Comparison of ENCODE assay signal across 8 cellular contexts in genomic region chr7:32979902-32980301, GRCh38. TPM values are rescaled to one million over a fixed set of nuclear protein-coding genes. Genes with fewer than 3 reads are reported as not detected.
DNase-seq lines count a peak whose midpoint lies in the region; ATAC-seq, FAIRE-seq and TF ChIP-seq lines count a peak whose summit lies in the region.
"Not testable (repeated sequence)": the region's sequence is repeated elsewhere in the genome, so short reads cannot be mapped to it uniquely, and the experiment has no call there.
"Had no signal": no experiment of that assay in that cellular context is flagged by ENCODE, and none has a peak within 500 bp of the region (broad histone marks: within the 10 kb centered on the region; RNA-seq: fewer than 3 reads in every experiment).

No MANE protein-coding gene starts in this region.

- not testable (repeated sequence) for H3K4me1 Mint-ChIP-seq in Caco-2 (ENCODE audit: low read depth, unreplicated experiment); astrocyte (ENCODE audit: low read depth, unreplicated experiment); chondrocyte (ENCODE audit: low read depth)

- not testable (repeated sequence) for H3K27ac Mint-ChIP-seq in Caco-2 (ENCODE audit: unreplicated experiment)
- H3K27ac Mint-ChIP-seq in astrocyte (ENCODE audit: unreplicated experiment) (peak overlapping the region; percentile 97), chondrocyte (ENCODE audit: unreplicated experiment) (peak overlapping the region; percentile 51)

- not testable (repeated sequence) for H3K27me3 Mint-ChIP-seq in Caco-2 (ENCODE audit: insufficient read depth, unreplicated experiment); astrocyte (ENCODE audit: low read depth, unreplicated experiment); chondrocyte (ENCODE audit: low read depth)

- BruUV-seq in Caco-2 (replicated peaks; lab: Mats Ljungman, UMichigan): TSS peak; percentile 75
- TSS peak; percentile 80 for BruUV-seq in HCT116 (replicated peaks; lab: Mats Ljungman, UMichigan)
- TSS peak; percentile 86 for BruUV-seq in PC-3 (replicated peaks; lab: Mats Ljungman, UMichigan)
- BruUV-seq in K562 (replicated peaks; lab: Mats Ljungman, UMichigan): TSS peak; percentile 87

- dilution Hi-C loops in keratinocyte (cut with MboI; ENCODE audit: extremely low pct_ligation_motif_present, low sequenced_read_pairs): not testable (repeated sequence)

- H3K4me2 ChIP-seq in HCT116 (ENCODE audit: low read length); PC-3 (ENCODE audit: low read length); astrocyte (ENCODE audit: low read length); K562 (ENCODE audit: insufficient read depth, low read length); keratinocyte (ENCODE audit: control insufficient read depth, extremely low read depth, insufficient read depth, low read depth, low read length): not testable (repeated sequence)

- RAD21 ChIA-PET in HCT116 (lab: Charles Lee; ENCODE audit: low non-redundant PET in 1 of 2, low total read pairs in 2 of 2, uncharacterized antibody in 2 of 2, unreplicated experiment in 2 of 2): not testable (repeated sequence)

- in situ Hi-C loops in K562 (cut with MboI): not testable (repeated sequence)

- peak; percentile 26 for FAIRE-seq in astrocyte (lab: Jason Lieb, UNC)
- not testable (repeated sequence) for FAIRE-seq in K562 (lab: Jason Lieb, UNC)
- peak; percentile 56 for FAIRE-seq in keratinocyte (lab: Jason Lieb, UNC)

- H4K20me1 ChIP-seq in HCT116 (ENCODE audit: insufficient read depth); PC-3 (ENCODE audit: low read length); astrocyte (ENCODE audit: insufficient read depth, low read length); K562 (replicated peaks; ENCODE audit: control insufficient read depth, insufficient read depth, low read length); keratinocyte (ENCODE audit: control insufficient read depth, extremely low read depth, insufficient read depth, low read length): not testable (repeated sequence)

- intact Hi-C loops in Caco-2 (cut with micrococcal nuclease; ENCODE audit: unreplicated experiment); HCT116 (cut with micrococcal nuclease); PC-3 (cut with micrococcal nuclease); K562 (cut with micrococcal nuclease): not testable (repeated sequence)

- H3K9me3 ChIP-seq in Caco-2; HCT116 (ENCODE audit: control insufficient read depth in 1 of 2, insufficient read depth in 1 of 2, low read depth in 1 of 2, low read length in 2 of 2); PC-3 (ENCODE audit: low read length); astrocyte (ENCODE audit: insufficient read depth, low read depth, low read length); K562 (replicated peaks; ENCODE audit: control insufficient read depth, insufficient read depth, low read depth, low read length); keratinocyte (ENCODE audit: control insufficient read depth, low read depth, low read length): not testable (repeated sequence)

- not testable (repeated sequence) for TF ChIP-seq CTCF in Caco-2 (IDR thresholded peaks at IDR 0.05; ENCODE audit: insufficient read depth in 1 of 2, low read depth in 1 of 2, low read length in 1 of 2, severe bottlenecking in 1 of 2, unreplicated experiment in 1 of 2); HCT116 (IDR thresholded peaks at IDR 0.05 in 2 of 3, conservative IDR thresholded peaks at IDR 0.05 in 1 of 3; ENCODE audit: borderline replicate concordance in 1 of 3, insufficient read depth in 1 of 3, low read depth in 2 of 3, low read length in 2 of 3); PC-3 (conservative IDR thresholded peaks at IDR 0.05; ENCODE audit: low read depth, low read length); astrocyte (IDR thresholded peaks at IDR 0.05; ENCODE audit: insufficient read depth, low read depth, low read length); K562 (IDR thresholded peaks at IDR 0.05 in 2 of 3, conservative IDR thresholded peaks at IDR 0.05 in 1 of 3; ENCODE audit: insufficient read depth in 2 of 3, low read depth in 1 of 3, low read length in 3 of 3); chondrocyte (IDR thresholded peaks at IDR 0.05); keratinocyte (optimal IDR thresholded peaks at IDR 0.05 in 1 of 3, IDR thresholded peaks at IDR 0.05 in 1 of 3, conservative IDR thresholded peaks at IDR 0.05 in 1 of 3; ENCODE audit: extremely low read depth in 1 of 3, insufficient read depth in 2 of 3, low read length in 3 of 3)

- CTCF ChIA-PET in Caco-2 (lab: Charles Lee); HCT116 (lab: Charles Lee); PC-3 (lab: Charles Lee); K562 (lab: Yijun Ruan, JAX; ENCODE audit: low intra/inter-chr PET ratio): not testable (repeated sequence)

- not testable (repeated sequence) for H3K36me3 Mint-ChIP-seq in Caco-2 (ENCODE audit: insufficient read depth, unreplicated experiment); astrocyte (ENCODE audit: low read depth, unreplicated experiment)
- peaks cover 18% of the 10 kb centered on the region for H3K36me3 Mint-ChIP-seq in chondrocyte (ENCODE audit: low read depth)

- H3K9me1 ChIP-seq in K562 (ENCODE audit: control insufficient read depth, insufficient read depth, low read length); keratinocyte (ENCODE audit: control insufficient read depth, extremely low read depth, insufficient read depth, low read length): not testable (repeated sequence)

- not testable (repeated sequence) for H3K9me2 ChIP-seq in HCT116 (ENCODE audit: insufficient read depth); PC-3 (replicated peaks; ENCODE audit: low read length)

- not testable (repeated sequence) for H3K27ac ChIP-seq in HCT116 (ENCODE audit: low read depth, low read length); PC-3 (ENCODE audit: low read length); astrocyte (ENCODE audit: low read depth, low read length); K562 (ENCODE audit: extremely low read depth, low read depth, low read length)
- H3K27ac ChIP-seq in keratinocyte (ENCODE audit: control insufficient read depth, insufficient read depth, low read length): peak overlapping the region; percentile 89

- H3K4me3 Mint-ChIP-seq in Caco-2 (ENCODE audit: unreplicated experiment); astrocyte (ENCODE audit: unreplicated experiment); chondrocyte (ENCODE audit: unreplicated experiment): not testable (repeated sequence)

- H3K79me2 ChIP-seq in HCT116 (ENCODE audit: insufficient read depth, low read length); PC-3 (ENCODE audit: low read length); astrocyte (ENCODE audit: insufficient read depth, low read length); K562 (ENCODE audit: control insufficient read depth, insufficient read depth, low read length); keratinocyte (ENCODE audit: control insufficient read depth, insufficient read depth, low read length): not testable (repeated sequence)

- TF ChIP-seq POLR2A in HCT116 (IDR thresholded peaks at IDR 0.05; ENCODE audit: borderline replicate concordance, extremely low read depth, insufficient read depth, insufficient read length); K562 (conservative IDR thresholded peaks at IDR 0.05): not testable (repeated sequence)

- H3K9ac ChIP-seq in HCT116 (ENCODE audit: low read length); PC-3 (ENCODE audit: low read length); astrocyte (ENCODE audit: low read length); K562 (ENCODE audit: insufficient read depth in 1 of 2, low read depth in 2 of 2, low read length in 2 of 2); keratinocyte (ENCODE audit: control insufficient read depth, extremely low read depth, insufficient read depth, low read length): not testable (repeated sequence)

- H3K4me1 ChIP-seq in Caco-2; HCT116 (ENCODE audit: control insufficient read depth in 1 of 2, insufficient read depth in 2 of 2, low read length in 2 of 2); PC-3 (ENCODE audit: insufficient read depth, low read length); astrocyte (ENCODE audit: insufficient read depth, low read length); K562 (replicated peaks in 1 of 2; ENCODE audit: control insufficient read depth in 2 of 2, insufficient read depth in 2 of 2, low read length in 2 of 2): not testable (repeated sequence)
- peaks cover 19% of the 10 kb centered on the region for H3K4me1 ChIP-seq in keratinocyte (ENCODE audit: control insufficient read depth, extremely low read depth, insufficient read depth, low read length)

- ATAC-seq in HCT116, PC-3, K562: not testable (repeated sequence)

- not testable (repeated sequence) for H3K36me3 ChIP-seq in Caco-2 (ENCODE audit: control insufficient read depth, insufficient read depth, low read length); HCT116 (ENCODE audit: control insufficient read depth in 1 of 2, insufficient read depth in 2 of 2, low read length in 2 of 2); PC-3 (ENCODE audit: low read depth, low read length); astrocyte (ENCODE audit: insufficient read depth, low read length); K562 (ENCODE audit: control insufficient read depth, insufficient read depth, low read length); keratinocyte (ENCODE audit: control insufficient read depth in 2 of 2, extremely low read depth in 1 of 2, insufficient read depth in 2 of 2, low read length in 2 of 2)

- not testable (repeated sequence) for DNase-seq in Caco-2; HCT116 (ENCODE audit: low read depth, low spot score); PC-3; K562 (ENCODE audit: extremely low read depth in 1 of 4, low spot score in 3 of 4); chondrocyte (ENCODE audit: low spot score); keratinocyte (ENCODE audit: low read depth, low spot score)
- DNase-seq in astrocyte (ENCODE audit: low read depth): peak; percentile 76

- not testable (repeated sequence) for H2AFZ ChIP-seq in HCT116 (ENCODE audit: low read depth, low read length, poor library complexity, severe bottlenecking); PC-3 (ENCODE audit: low read length); astrocyte (ENCODE audit: low read depth, low read length); K562 (ENCODE audit: low read depth, low read length); keratinocyte (ENCODE audit: control insufficient read depth, low read length)

- not testable (repeated sequence) for H3K27me3 ChIP-seq in Caco-2 (replicated peaks; ENCODE audit: control insufficient read depth, insufficient read depth, low read length); HCT116 (ENCODE audit: insufficient read depth, low read length); PC-3 (ENCODE audit: low read length); astrocyte (ENCODE audit: insufficient read depth, low read length); K562 (ENCODE audit: control insufficient read depth in 2 of 2, insufficient read depth in 2 of 2, low read length in 2 of 2); keratinocyte (ENCODE audit: control insufficient read depth, extremely low read depth, insufficient read depth, low read length)

- not testable (repeated sequence) for H3K4me3 ChIP-seq in Caco-2 (ENCODE audit: low read depth, low read length); HCT116 (replicated peaks in 1 of 2; ENCODE audit: low read depth in 1 of 2, low read length in 2 of 2); PC-3 (ENCODE audit: low read length); astrocyte (ENCODE audit: insufficient read depth, low read depth, low read length); K562; keratinocyte (ENCODE audit: control insufficient read depth in 2 of 3, extremely low read depth in 1 of 3, insufficient read depth in 2 of 3, low read depth in 1 of 3, low read length in 3 of 3)

- H3K9me3 Mint-ChIP-seq in Caco-2 (ENCODE audit: unreplicated experiment); astrocyte (ENCODE audit: unreplicated experiment); chondrocyte (ENCODE audit: low read depth): not testable (repeated sequence)

- WGBS in K562 (ENCODE audit: insufficient coverage, low coverage, missing lambda C conversion rate): no CpG with 5 or more reads among the region's 2 CpGs

- not testable (repeated sequence) for TF ChIP-seq EP300 in K562 (IDR thresholded peaks at IDR 0.05; ENCODE audit: low read length)

- H3F3A ChIP-seq in PC-3 (ENCODE audit: low read length, unreplicated experiment): not testable (repeated sequence)

- POLR2A ChIA-PET in Caco-2 (lab: Charles Lee); HCT116 (lab: Charles Lee); PC-3 (lab: Charles Lee; ENCODE audit: unreplicated experiment); K562 (lab: Yijun Ruan, JAX): not testable (repeated sequence)

- TF ChIP-seq RAD21 in HCT116 (IDR thresholded peaks at IDR 0.05; ENCODE audit: low read depth); K562 (CRISPR knock-in tag; conservative IDR thresholded peaks at IDR 0.05 in 1 of 2, IDR thresholded peaks at IDR 0.05 in 1 of 2): not testable (repeated sequence)

RNA-seq across cellular contexts. Expression of gene FKBP9, which starts 22.7 kb away (rescaled TPM):
- total RNA-seq in Caco-2 (2022) (74.3 and 82.6 TPM in 2 replicates), HCT116 (2021; ENCODE audit: unreplicated experiment) (85.6 TPM), PC-3 (2014; rRNA removed) (62.3 and 63.4 TPM in 2 replicates), astrocyte (157 and 199 TPM in 2 replicates), K562 (2014; rRNA removed) (14.4 and 18.6 TPM in 2 replicates), K562 (2014; rRNA removed; fragmentation: Illumina TruSeq; extraction: Trizol) (18.8 and 19.2 TPM in 2 replicates), K562 (2015; rRNA removed; fragmentation: Illumina TruSeq; extraction: Trizol) (17.0 and 17.8 TPM in 2 replicates), K562 (2021) (23.7 and 27.2 TPM in 2 replicates), chondrocyte (234 to 355 TPM (median 335 TPM) in 3 replicates)
- 99.4 and 103 TPM in 2 replicates for polyA plus RNA-seq in HCT116 (2012)
- 60.0 and 63.9 TPM in 2 replicates for total RNA-seq in K562 (2011; cell fraction: chromatin; rRNA removed; ENCODE audit: low replicate concordance)
- total RNA-seq in K562 (2011; cell fraction: nucleolus; rRNA removed): 53.8 and 63.0 TPM in 2 replicates
- 56.3 and 59.8 TPM in 2 replicates for total RNA-seq in K562 (2011; cell fraction: nucleoplasm; rRNA removed)
- polyA plus RNA-seq in K562 (2011; rRNA removed) (15.9 and 18.6 TPM in 2 replicates), K562 (2014; fragmentation: Illumina TruSeq; extraction: Trizol) (15.8 and 16.7 TPM in 2 replicates), K562 (2014; fragmentation: Nextera tagmentation; extraction: Ambion mirVana) (1 to 10 TPM; 5.9 to 8.1 TPM), K562 (2014; rRNA removed) (10.9 and 12.2 TPM in 2 replicates), keratinocyte (72.6 to 173 TPM (median 92.2 TPM) in 3 replicates)
- polyA plus RNA-seq in K562 (2011; cell fraction: cytosol; rRNA removed): 16.3 and 28.5 TPM in 2 replicates
- 17.6 and 26.7 TPM in 2 replicates for polyA plus RNA-seq in K562 (2011; cell fraction: nucleus; rRNA removed)
- 24.7 and 37.0 TPM in 2 replicates for polyA plus RNA-seq in K562 (2012)
- 55.7 and 77.7 TPM in 2 replicates for polyA minus RNA-seq in K562 (2011; rRNA and poly(A)+ RNA removed)
- polyA minus RNA-seq in K562 (2011; cell fraction: cytosol; rRNA and poly(A)+ RNA removed): 11.5 and 28.3 TPM in 2 replicates
- polyA minus RNA-seq in K562 (2011; cell fraction: nucleus; rRNA and poly(A)+ RNA removed): 9.7 and 17.9 TPM in 2 replicates
- 91.6 TPM for polyA plus RNA-seq in keratinocyte (2011; ENCODE audit: low read depth)
- 74.2 and 99.6 TPM in 2 replicates for polyA plus RNA-seq in keratinocyte (2011; cell fraction: cytosol; rRNA removed)
- polyA plus RNA-seq in keratinocyte (2011; cell fraction: nucleus; rRNA removed): 210 and 211 TPM in 2 replicates
- polyA plus RNA-seq in keratinocyte (2012; ENCODE audit: low replicate concordance): 138 and 144 TPM in 2 replicates
- polyA minus RNA-seq in keratinocyte: 88.1 to 215 TPM (median 145 TPM) in 3 replicates
- polyA minus RNA-seq in keratinocyte (2011; cell fraction: cytosol; rRNA and poly(A)+ RNA removed): 229 TPM
- 179 and 344 TPM in 2 replicates for polyA minus RNA-seq in keratinocyte (2011; cell fraction: nucleus; rRNA and poly(A)+ RNA removed)
- total RNA-seq: CD4-positive, alpha-beta T cell had no signal
